37 cellular contexts compared by ENCODE assay signal in genomic region chr16:20084624-20085226, GRCh38. TPM values are rescaled to one million over a fixed set of nuclear protein-coding genes. Genes with fewer than 3 reads are reported as not detected.
DNase-seq lines count a peak whose midpoint lies in the region; ATAC-seq and TF ChIP-seq lines count a peak whose summit lies in the region.
"Had no signal": no experiment of that assay in that cellular context is flagged by ENCODE, and none has a peak within 500 bp of the region (broad histone marks: within the 10 kb centered on the region; RNA-seq: fewer than 3 reads in every experiment).

No MANE protein-coding gene starts in this region.

- ATAC-seq in RWPE2 (ENCODE audit: low read depth), result peak; percentile 71
- no peak for ATAC-seq in HG02588 (IDR thresholded peaks at IDR 0.05; ENCODE audit: unreplicated experiment)
- ATAC-seq: heart right ventricle; left colon; right cardiac atrium; stimulated activated memory B cell treated with anti-CD40 and anti-IgM and Interleukin-4, amounts not matched to agents 10 μg/mL and 1 μg/mL and 100 μg/mL, for 72 hours had no signal

- H3K4me1 ChIP-seq in RWPE2 (ENCODE audit: insufficient read depth, poor library complexity, severe bottlenecking), result no peaks in the 10 kb centered on the region
- H3K4me1 ChIP-seq: BLaER1, esophagus squamous epithelium, heart right ventricle, neural progenitor cell, Peyer's patch, upper lobe of left lung had no signal

- H3K9me3 Mint-ChIP-seq in progenitor cell of endocrine pancreas (ENCODE audit: low read depth), result no peaks in the 10 kb centered on the region
- H3K9me3 Mint-ChIP-seq: activated naive CD8-positive, alpha-beta T cell treated with anti-CD3 and anti-CD28 coated beads for 36 hours; dendritic cell treated with granulocyte-macrophage colony-stimulating factor and Interleukin-4, amounts not matched to agents 40 ng/mL and 50 ng/mL, for 4 days; endodermal cell; neural progenitor cell; stimulated activated memory B cell treated with anti-CD40 and anti-IgM and Interleukin-4, amounts not matched to agents 10 μg/mL and 1 μg/mL and 100 μg/mL, for 72 hours; T-helper 1 cell treated with Interleukin-12 subunit alpha and Interleukin-12 subunit beta and Interleukin-4 antibody, amounts not matched to agents 30 μg/mL and 1 μg/mL, for 36 hours had no signal

- H3K27ac Mint-ChIP-seq in progenitor cell of endocrine pancreas, result no peak overlapping the region
- H3K27ac Mint-ChIP-seq: activated naive CD8-positive, alpha-beta T cell treated with anti-CD3 and anti-CD28 coated beads for 36 hours; dendritic cell treated with granulocyte-macrophage colony-stimulating factor and Interleukin-4, amounts not matched to agents 40 ng/mL and 50 ng/mL, for 4 days; endodermal cell; neural progenitor cell; stimulated activated memory B cell treated with anti-CD40 and anti-IgM and Interleukin-4, amounts not matched to agents 10 μg/mL and 1 μg/mL and 100 μg/mL, for 72 hours; T-helper 1 cell treated with Interleukin-12 subunit alpha and Interleukin-12 subunit beta and Interleukin-4 antibody, amounts not matched to agents 30 μg/mL and 1 μg/mL, for 36 hours had no signal

- H3K36me3 Mint-ChIP-seq in progenitor cell of endocrine pancreas (ENCODE audit: insufficient read depth), result no peaks in the 10 kb centered on the region
- H3K36me3 Mint-ChIP-seq: activated naive CD8-positive, alpha-beta T cell treated with anti-CD3 and anti-CD28 coated beads for 36 hours; neural progenitor cell; stimulated activated memory B cell treated with anti-CD40 and anti-IgM and Interleukin-4, amounts not matched to agents 10 μg/mL and 1 μg/mL and 100 μg/mL, for 72 hours had no signal

- H3K27me3 ChIP-seq in RWPE2 (ENCODE audit: insufficient read depth, poor library complexity, severe bottlenecking), result no peaks in the 10 kb centered on the region
- H3K27me3 ChIP-seq: BLaER1, neural progenitor cell, Peyer's patch, upper lobe of left lung had no signal

- H3K4me3 Mint-ChIP-seq in progenitor cell of endocrine pancreas (ENCODE audit: low read depth), result no peak overlapping the region
- H3K4me3 Mint-ChIP-seq: activated naive CD8-positive, alpha-beta T cell treated with anti-CD3 and anti-CD28 coated beads for 36 hours; dendritic cell treated with granulocyte-macrophage colony-stimulating factor and Interleukin-4, amounts not matched to agents 40 ng/mL and 50 ng/mL, for 4 days; endodermal cell; neural progenitor cell; stimulated activated memory B cell treated with anti-CD40 and anti-IgM and Interleukin-4, amounts not matched to agents 10 μg/mL and 1 μg/mL and 100 μg/mL, for 72 hours; T-helper 1 cell treated with Interleukin-12 subunit alpha and Interleukin-12 subunit beta and Interleukin-4 antibody, amounts not matched to agents 30 μg/mL and 1 μg/mL, for 36 hours had no signal

- no peak overlapping the region for H3K27ac ChIP-seq in RWPE2 (ENCODE audit: poor library complexity, severe bottlenecking)
- H3K27ac ChIP-seq: BLaER1, esophagus squamous epithelium, heart right ventricle, neural progenitor cell, Peyer's patch, upper lobe of left lung had no signal

- H3K27me3 Mint-ChIP-seq in progenitor cell of endocrine pancreas, result peaks cover 46% of the 10 kb centered on the region
- H3K27me3 Mint-ChIP-seq: dendritic cell treated with granulocyte-macrophage colony-stimulating factor and Interleukin-4, amounts not matched to agents 40 ng/mL and 50 ng/mL, for 4 days; stimulated activated memory B cell treated with anti-CD40 and anti-IgM and Interleukin-4, amounts not matched to agents 10 μg/mL and 1 μg/mL and 100 μg/mL, for 72 hours had no signal

- H3K36me3 ChIP-seq in RWPE2 (ENCODE audit: low read depth), result no peaks in the 10 kb centered on the region
- H3K36me3 ChIP-seq: BLaER1, esophagus squamous epithelium, heart right ventricle, neural progenitor cell, Peyer's patch, upper lobe of left lung had no signal

- no peak overlapping the region for H3K4me3 ChIP-seq in RWPE2 (ENCODE audit: severe bottlenecking)
- H3K4me3 ChIP-seq: BLaER1, esophagus squamous epithelium, heart right ventricle, neural progenitor cell, Peyer's patch, upper lobe of left lung had no signal

- peak; percentile 0 for DNase-seq in NOMO-1 treated with DMSO at 0.1 percent for 48 hours (lab: John Stamatoyannopoulos, UW; ENCODE audit: unreplicated experiment)
- no peak for DNase-seq in NOMO-1 treated with dmso at 0.1 percent for 144 hours (lab: John Stamatoyannopoulos, UW; ENCODE audit: unreplicated experiment)
- DNase-seq in HT-29 (ENCODE audit: low spot score), result peak; percentile 25
- no peak for DNase-seq in RWPE2 (ENCODE audit: low spot score)
- DNase-seq in islet precursor cell, result peak; percentile 75
- DNase-seq in progenitor cell of endocrine pancreas (ENCODE audit: low spot score, unreplicated experiment), result no peak
- no peak for DNase-seq in ureter (ENCODE audit: low spot score)
- DNase-seq: activated CD4-positive, alpha-beta T cell treated with anti-CD3 and anti-CD28 coated beads for 4 hours; activated effector memory CD4-positive, alpha-beta T cell treated with anti-CD3 and anti-CD28 coated beads, Interleukin-2, amount 50 U/mL, for 16 hours; activated naive CD8-positive, alpha-beta T cell treated with anti-CD3 and anti-CD28 coated beads for 36 hours; activated T-cell treated with anti-CD3 and anti-CD28 coated beads, Interleukin-2, amount 50 U/mL, for 1 hour; central memory CD4-positive, alpha-beta T cell; endodermal cell; esophagus squamous epithelium; foreskin melanocyte; heart right ventricle; left colon; mesenchymal stem cell; NCI-H1105; NCI-H2081; NCI-H345; Peyer's patch; right cardiac atrium; stimulated activated CD4-positive, alpha-beta T cell treated with anti-CD3 and anti-CD28 coated beads, Interleukin-4, amount 100 ng/mL, for 4 hours; substantia nigra; upper lobe of left lung had no signal

- no peak for TF ChIP-seq CTCF in RWPE2 (IDR thresholded peaks at IDR 0.05; ENCODE audit: poor library complexity, severe bottlenecking)
- no peak for TF ChIP-seq CTCF in progenitor cell of endocrine pancreas (IDR thresholded peaks at IDR 0.05; ENCODE audit: unreplicated experiment)

- H3K9me3 ChIP-seq in RWPE2 (ENCODE audit: severe bottlenecking), result no peaks in the 10 kb centered on the region
- H3K9me3 ChIP-seq: BLaER1, esophagus squamous epithelium, Peyer's patch, upper lobe of left lung had no signal

- H3K4me1 Mint-ChIP-seq in progenitor cell of endocrine pancreas (ENCODE audit: low read depth), result no peaks in the 10 kb centered on the region
- H3K4me1 Mint-ChIP-seq: activated naive CD8-positive, alpha-beta T cell treated with anti-CD3 and anti-CD28 coated beads for 36 hours; endodermal cell; neural progenitor cell; stimulated activated memory B cell treated with anti-CD40 and anti-IgM and Interleukin-4, amounts not matched to agents 10 μg/mL and 1 μg/mL and 100 μg/mL, for 72 hours had no signal

RNA-seq across cellular contexts. Expression of gene GPR139, which starts 11.0 kb away (rescaled TPM):
- not detected in 2 replicates for total RNA-seq in HT-29 (2014; rRNA removed; shearing (Covaris generic))
- total RNA-seq in progenitor cell of endocrine pancreas (not detected in 2 replicates), ureter (not detected)
- total RNA-seq: activated CD8-positive, alpha-beta memory T cell treated with anti-CD3 and anti-CD28 coated beads for 36 hours; activated naive CD8-positive, alpha-beta T cell treated with anti-CD3 and anti-CD28 coated beads for 36 hours; astrocyte; endodermal cell; esophagus squamous epithelium; H4; heart right ventricle; left colon; LHCN-M2; Peyer's patch; right cardiac atrium; SK-MEL-5; upper lobe of left lung had no signal

Comparison
In these comparisons a context has a peak if more than half of its experiments do, and no peak if none do; other contexts are left out.
1. DNase-seq: peak in NOMO-1 treated with DMSO at 0.1 percent for 48 hours (single experiment), HT-29 (single experiment) and islet precursor cell (single experiment); none in NOMO-1 treated with dmso at 0.1 percent for 144 hours (single experiment), RWPE2 (single experiment), progenitor cell of endocrine pancreas (single experiment) and ureter (single experiment).